ENCODE assay signal across 8 cellular contexts in the genomic region with DNA sequence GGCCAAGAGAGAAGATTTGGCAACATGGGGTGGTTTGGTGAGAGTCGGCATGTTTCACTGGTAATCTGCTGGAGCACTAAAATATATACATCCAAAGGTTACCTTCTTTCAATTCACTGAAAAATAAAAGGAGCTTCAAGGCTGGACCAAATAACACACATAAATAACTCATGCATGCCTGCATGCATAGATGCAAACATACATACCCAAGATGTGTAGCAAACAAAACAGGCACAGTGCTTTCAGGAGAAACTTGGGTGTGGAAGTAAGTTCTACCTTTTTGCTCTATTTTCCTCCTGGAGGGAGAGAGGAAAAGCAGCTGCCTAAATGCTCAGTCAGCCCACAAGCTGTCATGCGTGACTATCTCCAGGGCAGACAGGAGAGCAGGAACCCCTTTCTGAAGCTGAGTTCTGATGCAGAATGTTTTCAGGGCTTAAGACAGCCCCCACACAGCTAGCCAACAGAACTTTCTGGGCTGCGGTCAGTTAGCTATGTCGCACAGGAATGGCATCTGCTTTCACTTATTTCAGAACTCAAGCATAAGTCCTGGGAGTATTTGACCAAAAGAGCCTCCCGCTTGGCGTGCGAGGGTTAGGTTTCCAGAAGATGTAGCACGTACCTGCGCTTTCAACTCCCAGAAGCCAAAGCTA.
DNase-seq lines count a peak whose midpoint lies in the region; ATAC-seq and TF ChIP-seq lines count a peak whose summit lies in the region.

No MANE protein-coding gene starts in this region.

- peaks cover 50% of the 10 kb centered on the region for H3K4me1 ChIP-seq in KMS-11 (ENCODE audit: low read depth, poor library complexity, severe bottlenecking)
- H3K4me1 ChIP-seq in skeletal muscle tissue (ENCODE audit: control insufficient read depth in 3 of 3, insufficient read depth in 3 of 3, low read length in 3 of 3), result peaks cover 39 to 50% (median 49%) of the 10 kb centered on the region in 3 donors

- H2AFZ ChIP-seq in KMS-11 (ENCODE audit: low read depth), result 0 out of 2 replicates have a peak overlapping the region, but pooled peaks have one; percentile 74

- no peaks in the 10 kb centered on the region for H4K20me1 ChIP-seq in KMS-11 (ENCODE audit: insufficient read depth)

- no peak for TF ChIP-seq CTCF in KMS-11 (conservative IDR thresholded peaks at IDR 0.05; ENCODE audit: low read depth, low read length)

- H3K4me3 ChIP-seq in KMS-11 (IDR thresholded peaks at IDR 0.05; ENCODE audit: insufficient read depth, low read depth, low read length) (no peak overlapping the region), skeletal muscle tissue (ENCODE audit: low read length in 3 of 3) (peak overlapping the region in 1 of 3 donors; percentile 48)

- ATAC-seq in GM21737 (IDR thresholded peaks at IDR 0.05; ENCODE audit: unreplicated experiment) (peak; percentile 44), Right ventricle myocardium superior (ENCODE audit: poor library complexity) (peak; percentile 28)

- intact Hi-C loops in Right ventricle myocardium superior (cut with DNase I), result no loop called here

- peak overlapping the region; percentile 83 for H3K4me2 ChIP-seq in KMS-11

- H3K36me3 ChIP-seq in KMS-11 (ENCODE audit: insufficient read depth) (no peaks in the 10 kb centered on the region), skeletal muscle tissue (ENCODE audit: control insufficient read depth in 3 of 3, insufficient read depth in 3 of 3, low read length in 3 of 3) (no peaks in the 10 kb centered on the region)

- DNase-seq in DMS 273 (lab: John Stamatoyannopoulos, UW; ENCODE audit: unreplicated experiment), result peak; percentile 45
- DNase-seq in DMS 273 treated with DMSO at 0.1 percent for 48 hours (lab: John Stamatoyannopoulos, UW), result no peak
- DNase-seq in activated CD8-positive, alpha-beta memory T cell treated with anti-CD3 and anti-CD28 coated beads, Interleukin-2, amount 50 U/mL, for 48 hours, result peak; percentile 65
- no peak for DNase-seq in Right ventricle myocardium superior
- DNase-seq in cerebellar nuclear complex (lab: John Stamatoyannopoulos, UW), result no peak

- H3K27ac ChIP-seq in KMS-11 (peak overlapping the region; percentile 82), skeletal muscle tissue (ENCODE audit: low read depth, low read length) (peak overlapping the region; percentile 74)

- no peaks in the 10 kb centered on the region for H3K79me2 ChIP-seq in KMS-11 (ENCODE audit: insufficient read depth, low read depth)

- H3K9me3 ChIP-seq in skeletal muscle tissue (ENCODE audit: control insufficient read depth in 3 of 3, low read length in 3 of 3), result no peaks in the 10 kb centered on the region

- H3K27me3 ChIP-seq in KMS-11 (ENCODE audit: insufficient read depth, low read depth) (peaks cover 20% of the 10 kb centered on the region; the same call in 1 of the 2 replicates), skeletal muscle tissue (ENCODE audit: control insufficient read depth in 3 of 3, insufficient read depth in 3 of 3, low read length in 3 of 3) (no peaks in the 10 kb centered on the region)

- H3K9ac ChIP-seq in KMS-11, result peak overlapping the region; percentile 63; the same call in 1 of the 2 replicates
- H3K9ac ChIP-seq in skeletal muscle tissue (ENCODE audit: low read depth in 1 of 3, low read length in 3 of 3), result peak overlapping the region; percentile 41 to 51 (median 44)

Comparison
In these comparisons a context has a peak if more than half of its experiments do, and no peak if none do; other contexts are left out.
1. DNase-seq: peak in DMS 273 (single experiment) and activated CD8-positive, alpha-beta memory T cell treated with anti-CD3 and anti-CD28 coated beads, Interleukin-2, amount 50 U/mL, for 48 hours (single experiment); none in DMS 273 treated with DMSO at 0.1 percent for 48 hours (single experiment), Right ventricle myocardium superior (single experiment) and cerebellar nuclear complex (0 of 2).